In genomic region chr14:89870335-89870734, GRCh38 we compare ENCODE assay signal across 21 cellular contexts.
DNase-seq lines count a peak whose midpoint lies in the region; ATAC-seq and TF ChIP-seq lines count a peak whose summit lies in the region.
"Had no signal": no experiment of that assay in that cellular context is flagged by ENCODE, and none has a peak within 500 bp of the region (broad histone marks: within the 10 kb centered on the region; RNA-seq: fewer than 3 reads in every experiment).

No MANE protein-coding gene starts in this region.

- intact Hi-C loops in mammary epithelial cell (cut with micrococcal nuclease) (no loop called here), Right ventricle myocardium superior (cut with DNase I) (no loop called here)

- CTCF ChIA-PET in mammary epithelial cell (lab: Charles Lee; ENCODE audit: low non-redundant PET) = no interaction called here

- H3K27ac ChIP-seq in mammary epithelial cell (ENCODE audit: insufficient read depth, low read depth, low read length) = no peak overlapping the region
- H3K27ac ChIP-seq: A549, BLaER1 had no signal

- no peak for ATAC-seq in Right ventricle myocardium superior (ENCODE audit: poor library complexity)
- ATAC-seq: A549, GM23338 had no signal

- 78% methylated on average over 2 of the region's 2 CpGs for WGBS in mammary epithelial cell (ENCODE audit: low coverage, missing lambda C conversion rate)

- no peaks in the 10 kb centered on the region for H3K9me3 ChIP-seq in mammary epithelial cell (replicated peaks; ENCODE audit: insufficient read depth, low read length)
- H3K9me3 ChIP-seq: SJCRH30 had no signal

- no TSS peak for BruUV-seq in mammary epithelial cell (replicated peaks; lab: Mats Ljungman, UMichigan)

- dilution Hi-C loops in mammary epithelial cell (cut with HindIII; ENCODE audit: low sequenced_read_pairs) = no loop called here

- H4K20me1 ChIP-seq in mammary epithelial cell (ENCODE audit: insufficient read depth, low read length) = no peaks in the 10 kb centered on the region
- H4K20me1 ChIP-seq: BLaER1 had no signal

- H2AFZ ChIP-seq in mammary epithelial cell (ENCODE audit: low read depth, low read length) = no peak overlapping the region
- H2AFZ ChIP-seq: GM23338 had no signal

- DNase-seq in stimulated activated CD4-positive, alpha-beta T cell treated with anti-CD3 and anti-CD28 coated beads, Interleukin-1b, Interleukin-23, amount 100 ng/mL, for 48 hours = peak; percentile 9
- DNase-seq in stimulated activated CD4-positive, alpha-beta T cell treated with anti-CD3 and anti-CD28 coated beads, Interleukin-4, amount 100 ng/mL, for 4 hours = no peak
- DNase-seq in mammary epithelial cell (peak; percentile 50), fibroblast of mammary gland (ENCODE audit: low read depth) (peak; percentile 87), NCI-H345 treated with DMSO at 0.1 percent for 48 hours (lab: John Stamatoyannopoulos, UW; ENCODE audit: unreplicated experiment) (no peak), Right ventricle myocardium superior (no peak), GDM1 (lab: John Stamatoyannopoulos, UW) (no peak)
- DNase-seq: CD4-positive, alpha-beta memory T cell; DMS153; KBM-7; MV-4-11; NCI-H187; NCI-H2107; NCI-H2227 treated with DMSO at 0.1 percent for 48 hours; NCI-H524; NCI-H82; OCI-M1 had no signal

- no peaks in the 10 kb centered on the region for H3K27me3 ChIP-seq in mammary epithelial cell (ENCODE audit: insufficient read depth, low read length)
- H3K27me3 ChIP-seq: BLaER1, SJCRH30 had no signal

- H3K9ac ChIP-seq in mammary epithelial cell (ENCODE audit: insufficient read depth, low read length) = no peak overlapping the region
- H3K9ac ChIP-seq: BLaER1 had no signal

- no peak overlapping the region for H3K4me3 ChIP-seq in mammary epithelial cell (replicated peaks in 1 of 3; ENCODE audit: insufficient read depth in 1 of 3, low read depth in 2 of 3, low read length in 3 of 3)
- H3K4me3 ChIP-seq in fibroblast of mammary gland (ENCODE audit: control insufficient read depth, low read depth, low read length) = no peak overlapping the region
- H3K4me3 ChIP-seq: A549, BLaER1, GM23338, SJCRH30 had no signal

- no peaks in the 10 kb centered on the region for H3K36me3 ChIP-seq in mammary epithelial cell (ENCODE audit: insufficient read depth, low read length)
- H3K36me3 ChIP-seq: BLaER1, SJCRH30 had no signal

- H3K4me2 ChIP-seq in mammary epithelial cell (ENCODE audit: insufficient read depth, low read depth, low read length) = no peak overlapping the region
- H3K4me2 ChIP-seq: A549, BLaER1, GM23338 had no signal

- H3K4me1 ChIP-seq in mammary epithelial cell (ENCODE audit: insufficient read depth, low read length) = peaks cover 8% of the 10 kb centered on the region
- H3K4me1 ChIP-seq: A549 had no signal

- in situ Hi-C loops in mammary epithelial cell (cut with MboI; ENCODE audit: low sequenced_read_pairs in 2 of 2) = no loop called here

- H3K79me2 ChIP-seq in mammary epithelial cell (ENCODE audit: insufficient read depth, low read length) = no peaks in the 10 kb centered on the region

- TF ChIP-seq CTCF in mammary epithelial cell (conservative IDR thresholded peaks at IDR 0.05 in 1 of 2, IDR thresholded peaks at IDR 0.05 in 1 of 2; ENCODE audit: extremely low read depth in 1 of 2, insufficient read depth in 1 of 2, low read depth in 1 of 2, low read length in 2 of 2) = no peak
- no peak for TF ChIP-seq CTCF in fibroblast of mammary gland (conservative IDR thresholded peaks at IDR 0.05; ENCODE audit: control insufficient read depth, insufficient read depth, low read depth, low read length)

Comparison
In these comparisons a context has a peak if more than half of its experiments do, and no peak if none do; other contexts are left out.
1. DNase-seq: peak in stimulated activated CD4-positive, alpha-beta T cell treated with anti-CD3 and anti-CD28 coated beads, Interleukin-1b, Interleukin-23, amount 100 ng/mL, for 48 hours (single experiment), mammary epithelial cell (single experiment) and fibroblast of mammary gland (single experiment); none in stimulated activated CD4-positive, alpha-beta T cell treated with anti-CD3 and anti-CD28 coated beads, Interleukin-4, amount 100 ng/mL, for 4 hours (0 of 2), NCI-H345 treated with DMSO at 0.1 percent for 48 hours (single experiment), Right ventricle myocardium superior (single experiment) and GDM1 (single experiment).